22 cellular contexts compared by ENCODE assay signal in genomic region chr12:62629413-62629812, GRCh38.
"Had no signal": no experiment of that assay in that cellular context is flagged by ENCODE, and none has a peak within 500 bp of the region (broad histone marks: within the 10 kb centered on the region; RNA-seq: fewer than 3 reads in every experiment).

No MANE protein-coding gene starts in this region.

- H3K9me3 Mint-ChIP-seq: activated B cell treated with CpG ODN at 0.5 μM for 24 hours; activated naive CD8-positive, alpha-beta T cell treated with anti-CD3 and anti-CD28 coated beads, Interleukin-2, amount 10 ng/mL, durations not matched to agents 7 days and 5 days; effector memory CD8-positive, alpha-beta T cell; memory B cell; natural killer cell had no signal

- ATAC-seq: activated CD8-positive, alpha-beta T cell treated with anti-CD3 and anti-CD28 coated beads, Interleukin-2, amount 10 ng/mL, durations not matched to agents 7 days and 5 days; effector memory CD8-positive, alpha-beta T cell; gastrocnemius medialis; heart right ventricle; left ventricle myocardium superior; natural killer cell had no signal

- H3K27ac ChIP-seq: epithelial cell of prostate, gastrocnemius medialis, heart right ventricle, right atrium auricular region, tibial nerve, vagina had no signal

- H3K9me3 ChIP-seq: gastrocnemius medialis, heart right ventricle, right atrium auricular region, tibial nerve, vagina had no signal

- H3K27ac Mint-ChIP-seq: activated B cell treated with CpG ODN at 0.5 μM for 24 hours; activated CD8-positive, alpha-beta T cell treated with anti-CD3 and anti-CD28 coated beads, Interleukin-2, amount 10 ng/mL, durations not matched to agents 7 days and 5 days; activated naive CD8-positive, alpha-beta T cell treated with anti-CD3 and anti-CD28 coated beads, Interleukin-2, amount 10 ng/mL, durations not matched to agents 7 days and 5 days; effector memory CD8-positive, alpha-beta T cell; memory B cell; natural killer cell had no signal

- DNase-seq: activated B cell treated with CpG ODN at 0.5 μM for 24 hours; activated CD4-positive, alpha-beta T cell treated with anti-CD3 and anti-CD28 coated beads for 48 hours; activated CD8-positive, alpha-beta memory T cell treated with anti-CD3 and anti-CD28 coated beads, Interleukin-2, amount 50 U/mL, for 4 hours; activated CD8-positive, alpha-beta T cell treated with anti-CD3 and anti-CD28 coated beads, Interleukin-2, amount 10 ng/mL, durations not matched to agents 7 days and 5 days; activated gamma-delta T cell treated with Interleukin-2 at 50 U/mL for 16 hours; activated naive CD8-positive, alpha-beta T cell treated with anti-CD3 and anti-CD28 coated beads, Interleukin-2, amount 10 ng/mL, durations not matched to agents 7 days and 5 days; dermis blood vessel endothelial cell; effector memory CD8-positive, alpha-beta T cell; gastrocnemius medialis; heart right ventricle; left ventricle myocardium superior; natural killer cell; occipital lobe; small intestine; stimulated activated CD4-positive, alpha-beta T cell treated with anti-CD3 and anti-CD28 coated beads, Interleukin-4, amount 100 ng/mL, for 24 hours; stimulated activated naive CD4-positive, alpha-beta T cell treated with Interleukin-2 at 50 U/mL for 16 hours; substantia nigra had no signal

- H3K27me3 ChIP-seq: right atrium auricular region, tibial nerve, vagina had no signal

- H3K36me3 Mint-ChIP-seq: memory B cell, natural killer cell had no signal

- H3K4me3 ChIP-seq: gastrocnemius medialis, heart right ventricle, right atrium auricular region, tibial nerve, vagina had no signal

- H3K36me3 ChIP-seq: gastrocnemius medialis, heart right ventricle, right atrium auricular region, tibial nerve, vagina had no signal

- H3K4me3 Mint-ChIP-seq: activated B cell treated with CpG ODN at 0.5 μM for 24 hours; activated CD8-positive, alpha-beta T cell treated with anti-CD3 and anti-CD28 coated beads, Interleukin-2, amount 10 ng/mL, durations not matched to agents 7 days and 5 days; activated naive CD8-positive, alpha-beta T cell treated with anti-CD3 and anti-CD28 coated beads, Interleukin-2, amount 10 ng/mL, durations not matched to agents 7 days and 5 days; effector memory CD8-positive, alpha-beta T cell; memory B cell; natural killer cell had no signal
